ENCODE assay signal across 1 cellular context in the genomic region with DNA sequence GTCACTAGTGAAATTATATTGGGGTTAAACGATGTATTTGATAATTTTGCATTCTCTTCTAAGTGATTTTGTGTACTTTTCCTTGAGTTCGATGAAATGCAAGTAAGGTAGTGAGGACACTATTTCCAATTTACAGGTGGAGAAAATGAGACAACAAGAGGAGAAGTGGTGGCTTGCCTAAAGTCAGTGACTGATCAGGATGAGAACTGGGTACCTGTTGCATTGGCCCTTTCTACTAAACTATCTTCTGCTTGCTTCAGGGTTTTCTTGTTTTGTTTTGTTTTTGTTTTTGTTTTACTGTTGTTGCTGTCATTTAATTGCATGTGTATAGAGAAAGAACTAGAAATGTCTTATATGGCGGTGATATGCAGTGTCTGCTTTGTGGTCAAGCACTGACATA.
TF ChIP-seq lines count a peak whose summit lies in the region.

No MANE protein-coding gene starts in this region.

TF ChIP-seq in A549, 52 proteins besides CTCF, POLR2A, EP300 and RAD21 (continued from another document):
- TF ChIP-seq RNF2 (IDR thresholded peaks at IDR 0.05; ENCODE audit: borderline replicate concordance, low read depth) = no peak
TF ChIP-seq in A549: peak in this region for 0.
